In genomic region chr9:21804336-21804735, GRCh38 we compare ENCODE assay signal across 13 cellular contexts. TPM values are rescaled to one million over a fixed set of nuclear protein-coding genes. Genes with fewer than 3 reads are reported as not detected.
DNase-seq lines count a peak whose midpoint lies in the region; ATAC-seq and TF ChIP-seq lines count a peak whose summit lies in the region.
"Had no signal": no experiment of that assay in that cellular context is flagged by ENCODE, and none has a peak within 500 bp of the region (broad histone marks: within the 10 kb centered on the region; RNA-seq: fewer than 3 reads in every experiment).

No MANE protein-coding gene starts in this region.

- ATAC-seq in upper lobe of right lung, result no peak

- peaks cover 2% of the 10 kb centered on the region for H3K27me3 Mint-ChIP-seq in activated naive CD8-positive, alpha-beta T cell

- H3K27me3 ChIP-seq in BE2C (peaks cover 10% of the 10 kb centered on the region), HL-60 (ENCODE audit: insufficient read depth, poor library complexity, severe bottlenecking) (no peaks in the 10 kb centered on the region), upper lobe of right lung (no peaks in the 10 kb centered on the region)
- H3K27me3 ChIP-seq: vagina had no signal

- no peaks in the 10 kb centered on the region for H3K9me3 Mint-ChIP-seq in activated naive CD8-positive, alpha-beta T cell (ENCODE audit: low read depth)

- peak overlapping the region; percentile 6 for H3K27ac Mint-ChIP-seq in activated naive CD8-positive, alpha-beta T cell

- intact Hi-C loops in posterior cingulate gyrus (cut with DNase I), result loop anchor here (5.0 kb wide), 2 partner anchors 467 to 487 kb away; partner anchors contain the start of gene KLHL9
- intact Hi-C loops in upper lobe of right lung (cut with DNase I), result no loop called here

- H3K4me3 Mint-ChIP-seq in activated naive CD8-positive, alpha-beta T cell, result peak overlapping the region; percentile 99

- no peaks in the 10 kb centered on the region for H3K9me3 ChIP-seq in BE2C
- no peaks in the 10 kb centered on the region for H3K9me3 ChIP-seq in iPS-18c (ENCODE audit: control insufficient read depth, insufficient read depth, low read length)
- no peaks in the 10 kb centered on the region for H3K9me3 ChIP-seq in upper lobe of right lung
- H3K9me3 ChIP-seq: vagina had no signal

- H3K27ac ChIP-seq in HL-60 (replicated peaks) (no peak overlapping the region; the same call in 1 of the 2 replicates), upper lobe of right lung (no peak overlapping the region)

- H3K36me3 ChIP-seq in BE2C (peaks cover 40% of the 10 kb centered on the region), upper lobe of right lung (peaks cover 7% of the 10 kb centered on the region)

- H3K36me3 Mint-ChIP-seq in activated naive CD8-positive, alpha-beta T cell, result no peaks in the 10 kb centered on the region

- TF ChIP-seq CTCF in BE2C (IDR thresholded peaks at IDR 0.05; ENCODE audit: low read depth, low read length) (no peak), HL-60 (IDR thresholded peaks at IDR 0.05; ENCODE audit: insufficient read depth, low read length) (no peak), upper lobe of right lung (IDR thresholded peaks at IDR 0.05) (no peak)

- H3K4me1 Mint-ChIP-seq in activated naive CD8-positive, alpha-beta T cell (ENCODE audit: low read depth), result peaks cover 46% of the 10 kb centered on the region

- H3K4me3 ChIP-seq in BE2C (ENCODE audit: low read depth, low read length) (peak overlapping the region; percentile 95), HL-60 (replicated peaks; ENCODE audit: insufficient read depth, low read length) (peak overlapping the region; percentile 59), iPS-18c (ENCODE audit: insufficient read depth, low read depth, low read length) (0 out of 2 replicates have a peak overlapping the region, but pooled peaks have one; percentile 20), upper lobe of right lung (no peak overlapping the region)

- no peak for DNase-seq in BE2C
- no peak for DNase-seq in HL-60 (ENCODE audit: low read depth in 1 of 2, low spot score in 1 of 2)
- no peak for DNase-seq in posterior cingulate gyrus
- DNase-seq in CD1c-positive myeloid dendritic cell (ENCODE audit: extremely low spot score), result no peak
- no peak for DNase-seq in upper lobe of right lung
- no peak for DNase-seq in stimulated activated CD4-positive, alpha-beta T cell treated with anti-CD3 and anti-CD28 coated beads, Interleukin-1b, Interleukin-23, amount 100 ng/mL, for 48 hours
- DNase-seq: activated naive CD4-positive, alpha-beta T cell treated with Interleukin-2 at 50 U/mL for 16 hours; DMS153; NCI-H226; T-helper 9 cell had no signal

- H3K4me1 ChIP-seq in BE2C (peaks cover 11% of the 10 kb centered on the region), upper lobe of right lung (peaks cover 15% of the 10 kb centered on the region)

RNA-seq across cellular contexts. Expression of gene MTAP, which starts 1.9 kb away (rescaled TPM):
- polyA plus RNA-seq in BE2C (2012; ENCODE audit: insufficient read depth, insufficient read length, low read depth), result 13.0 TPM
- total RNA-seq in upper lobe of right lung, result 40.6 TPM
